8 cellular contexts compared by ENCODE assay signal in genomic region chr17:46290906-46291546, GRCh38. TPM values are rescaled to one million over a fixed set of nuclear protein-coding genes. Genes with fewer than 3 reads are reported as not detected.
A peak's percentile ranks its signal among the peaks of the same experiment; 100 is the strongest.
DNase-seq lines count a peak whose midpoint lies in the region; ATAC-seq lines count a peak whose summit lies in the region.
"Not testable (repeated sequence)": the region's sequence is repeated elsewhere in the genome, so short reads cannot be mapped to it uniquely, and the experiment has no call there.

No MANE protein-coding gene starts in this region.

- peaks cover 13 to 24% (median 19%) of the 10 kb centered on the region in 10 experiments for H3K4me1 ChIP-seq in BLaER1 treated with 17β-estradiol and CSF1 and Interleukin-3, amounts not matched to agents 10 nM and 100 nM

- H3K4me1 Mint-ChIP-seq in T-cell (peaks cover 6 to 19% (median 14%) of the 10 kb centered on the region in 3 donors), naive B cell (peaks cover 19 to 32% (median 22%) of the 10 kb centered on the region in 3 donors)

- H3K9ac ChIP-seq in BLaER1 treated with 17β-estradiol and CSF1 and Interleukin-3, amounts not matched to agents 10 nM and 100 nM, result peak overlapping the region; percentile 51 to 71 (median 65); a peak in 21 of 22 replicates

- H3K36me3 ChIP-seq in BLaER1 treated with 17β-estradiol and CSF1 and Interleukin-3, amounts not matched to agents 10 nM and 100 nM, result not testable (repeated sequence)

- H3K9me3 ChIP-seq in BLaER1 treated with 17β-estradiol and CSF1 and Interleukin-3, amounts not matched to agents 10 nM and 100 nM (replicated peaks in 1 of 11), result not testable (repeated sequence)

- H3K4me3 Mint-ChIP-seq in T-cell (peak overlapping the region in 1 of 3 donors; percentile 9), naive B cell (peak overlapping the region; percentile 75 to 87 (median 78))

- H3K36me3 Mint-ChIP-seq in T-cell, naive B cell: not testable (repeated sequence)

- H3K27me3 Mint-ChIP-seq in T-cell, naive B cell: not testable (repeated sequence)

- peak overlapping the region in 6 of 10 experiments; percentile 26 to 51 (median 38); a peak in 7 of 20 replicates for H3K4me3 ChIP-seq in BLaER1 treated with 17β-estradiol and CSF1 and Interleukin-3, amounts not matched to agents 10 nM and 100 nM

- H4K20me1 ChIP-seq in BLaER1 treated with 17β-estradiol and CSF1 and Interleukin-3, amounts not matched to agents 10 nM and 100 nM, result not testable (repeated sequence)

- CTCF ChIA-PET in T-cell (lab: Charles Lee), result not testable (repeated sequence)

- H3K9me3 Mint-ChIP-seq in T-cell, naive B cell: not testable (repeated sequence)

- peak overlapping the region; percentile 47 to 95 (median 85) for H3K4me2 ChIP-seq in BLaER1 treated with 17β-estradiol and CSF1 and Interleukin-3, amounts not matched to agents 10 nM and 100 nM

- H3K27ac ChIP-seq in BLaER1 treated with 17β-estradiol and CSF1 and Interleukin-3, amounts not matched to agents 10 nM and 100 nM, result peak overlapping the region; percentile 63 to 83 (median 77); a peak in 21 of 22 replicates
- H3K27ac ChIP-seq in caudate nucleus (ENCODE audit: low read depth, low read length), result peak overlapping the region; percentile 5

- peak overlapping the region in 1 of 2 donors; percentile 39 for H3K27ac Mint-ChIP-seq in T-cell
- peak overlapping the region; percentile 79 to 97 (median 94) for H3K27ac Mint-ChIP-seq in naive B cell

- DNase-seq in KG1 (lab: John Stamatoyannopoulos, UW), result peak; percentile 49
- DNase-seq in T-cell; caudate nucleus (lab: John Stamatoyannopoulos, UW): not testable (repeated sequence)
- peak; percentile 75 for DNase-seq in naive B cell

- not testable (repeated sequence) for H3K27me3 ChIP-seq in BLaER1 treated with 17β-estradiol and CSF1 and Interleukin-3, amounts not matched to agents 10 nM and 100 nM

- ATAC-seq in GM18861 (IDR thresholded peaks at IDR 0.05; ENCODE audit: unreplicated experiment) (peak; percentile 93), GM21526 (IDR thresholded peaks at IDR 0.05; ENCODE audit: low FRiP score, unreplicated experiment) (peak; percentile 94), HG03039 (IDR thresholded peaks at IDR 0.05; ENCODE audit: unreplicated experiment) (peak; percentile 78), T-cell (replicated peaks in 1 of 4) (peak; percentile 26 to 72 (median 38)), naive B cell (ENCODE audit: low read depth in 2 of 2) (peak; percentile 95 to 98)

- POLR2A ChIA-PET in T-cell (lab: Charles Lee), result not testable (repeated sequence)

RNA-seq across cellular contexts. Expression of gene LRRC37A, which starts 3.9 kb away (rescaled TPM):
- total RNA-seq in T-cell, result 10 to 100 TPM in 1 of 5 donors, 1 to 10 TPM in 4; 1.9 to 26.9 (median 4.5) TPM
- 1 to 10 TPM in 3 of 6 donors, under 1 TPM in 3; 0.51 to 2.6 (median 0.95) TPM for polyA plus RNA-seq in naive B cell (ENCODE audit: low read depth in 6 of 6)

Comparison
In these comparisons a context has a peak if more than half of its experiments do, and no peak if none do; other contexts are left out.
1. ATAC-seq: peak in every context shown above with its lines; median percentile 96 in naive B cell; 94 in GM21526; 93 in GM18861; 78 in HG03039; 38 in T-cell.